10 cellular contexts compared by ENCODE assay signal in the genomic region with DNA sequence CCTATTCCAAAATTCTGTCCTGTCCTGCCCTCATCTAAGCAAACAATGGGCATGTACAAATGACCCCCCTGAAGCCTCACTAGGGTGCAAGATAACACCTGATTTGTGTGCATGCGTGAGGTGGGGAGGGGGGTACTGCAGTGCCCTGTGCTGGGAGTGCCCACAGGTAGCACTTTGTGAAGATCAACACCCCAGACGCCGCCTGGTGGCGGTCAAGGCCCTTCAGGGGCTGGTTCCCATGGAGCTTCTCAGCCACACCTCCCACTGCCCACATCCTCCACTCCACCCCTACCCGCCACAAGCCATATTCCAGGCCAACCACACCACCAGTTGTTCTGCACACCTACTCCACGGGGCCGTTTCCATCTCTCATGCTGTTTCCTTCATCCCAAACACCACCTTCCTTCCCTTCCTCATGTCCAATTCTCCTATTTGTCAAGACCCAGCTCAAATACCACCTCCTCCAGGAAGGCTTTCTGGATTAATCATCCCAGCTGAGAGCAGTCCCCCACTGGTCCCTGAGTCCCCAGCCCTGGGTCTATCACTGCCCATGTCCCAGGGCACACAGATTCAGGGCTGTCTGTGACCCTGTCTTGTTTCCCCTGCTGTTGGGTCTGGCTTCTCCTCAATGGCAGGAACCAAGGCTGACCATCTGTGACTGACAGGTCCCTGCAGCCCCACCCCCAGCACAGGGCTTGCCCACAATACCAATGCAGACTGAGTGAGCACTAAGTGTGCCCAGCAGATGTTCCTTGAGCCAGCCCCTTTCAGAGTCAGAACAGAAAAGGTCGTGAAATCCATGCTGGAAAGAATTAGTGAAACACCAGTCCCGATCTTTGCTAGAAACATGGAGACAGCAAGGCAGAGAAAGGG.
DNase-seq lines count a peak whose midpoint lies in the region; ATAC-seq and TF ChIP-seq lines count a peak whose summit lies in the region.
"Had no signal": no experiment of that assay in that cellular context is flagged by ENCODE, and none has a peak within 500 bp of the region (broad histone marks: within the 10 kb centered on the region; RNA-seq: fewer than 3 reads in every experiment).

No MANE protein-coding gene starts in this region.

- H3K23ac ChIP-seq in trophoblast cell (ENCODE audit: low read length) = no peak overlapping the region

- no peak overlapping the region for H3K4me2 ChIP-seq in MM.1S (ENCODE audit: low read depth, low read length)
- H3K4me2 ChIP-seq in trophoblast cell (ENCODE audit: low read length) = no peak overlapping the region

- no peak overlapping the region for H2BK12ac ChIP-seq in trophoblast cell (ENCODE audit: low read length)

- intact Hi-C loops in Right ventricle myocardium superior (cut with DNase I) = no loop called here

- H2AFZ ChIP-seq in MM.1S (ENCODE audit: low read length) = no peak overlapping the region
- no peak overlapping the region for H2AFZ ChIP-seq in trophoblast cell (ENCODE audit: insufficient read depth, low read length, poor library complexity)

- H3K9ac ChIP-seq in MM.1S (ENCODE audit: low read length) (no peak overlapping the region), trophoblast cell (ENCODE audit: low read length) (no peak overlapping the region)

- no peak overlapping the region for H2BK120ac ChIP-seq in trophoblast cell (ENCODE audit: insufficient read depth, low read length, poor library complexity)

- no peak overlapping the region for H2BK5ac ChIP-seq in trophoblast cell (ENCODE audit: low read depth, low read length, poor library complexity)

- H3K4ac ChIP-seq in trophoblast cell (ENCODE audit: low read depth, low read length) = no peak overlapping the region

- no peak overlapping the region for H4K8ac ChIP-seq in trophoblast cell (ENCODE audit: low read depth, low read length)

- H3K79me1 ChIP-seq in trophoblast cell (ENCODE audit: low read length) = no peaks in the 10 kb centered on the region

- WGBS in trophoblast cell (ENCODE audit: extremely low coverage, insufficient coverage, insufficient read length) = no CpG with 5 or more reads among the region's 9 CpGs

- no peak for TF ChIP-seq CTCF in right atrium auricular region (IDR thresholded peaks at IDR 0.05)
- TF ChIP-seq CTCF in MM.1S (IDR thresholded peaks at IDR 0.05; ENCODE audit: low read length) = peak; percentile 62

- no peaks in the 10 kb centered on the region for H3K9me3 Mint-ChIP-seq in activated naive CD4-positive, alpha-beta T cell treated with anti-CD3 and anti-CD28 coated beads, Interleukin-2, amount 50 U/mL, for 72 hours

- H3K27ac Mint-ChIP-seq in activated naive CD4-positive, alpha-beta T cell treated with anti-CD3 and anti-CD28 coated beads, Interleukin-2, amount 50 U/mL, for 72 hours = no peak overlapping the region
- H3K27ac Mint-ChIP-seq: activated naive CD8-positive, alpha-beta T cell had no signal

- no peaks in the 10 kb centered on the region for H4K20me1 ChIP-seq in MM.1S (ENCODE audit: insufficient read depth, low read length)

- H3K9me3 ChIP-seq in right atrium auricular region = no peaks in the 10 kb centered on the region
- no peaks in the 10 kb centered on the region for H3K9me3 ChIP-seq in MM.1S (replicated peaks; ENCODE audit: insufficient read depth, low read length)
- no peaks in the 10 kb centered on the region for H3K9me3 ChIP-seq in trophoblast cell (ENCODE audit: insufficient read depth, low read depth, low read length)

- no peaks in the 10 kb centered on the region for H3K36me3 Mint-ChIP-seq in activated naive CD4-positive, alpha-beta T cell treated with anti-CD3 and anti-CD28 coated beads, Interleukin-2, amount 50 U/mL, for 72 hours
- H3K36me3 Mint-ChIP-seq: activated naive CD8-positive, alpha-beta T cell had no signal

- no peak for ATAC-seq in Right ventricle myocardium superior (ENCODE audit: poor library complexity)
- ATAC-seq in activated naive CD4-positive, alpha-beta T cell treated with anti-CD3 and anti-CD28 coated beads, Interleukin-2, amount 50 U/mL, for 72 hours = peak; percentile 78 to 94
- no peak for ATAC-seq in GM21576 (IDR thresholded peaks at IDR 0.05; ENCODE audit: unreplicated experiment)

- DNase-seq in Right ventricle myocardium superior (peak; percentile 41), right atrium auricular region (ENCODE audit: low spot score) (no peak), MM.1S (peak; percentile 72), trophoblast cell (peak; percentile 10 to 47), kidney tubule cell (ENCODE audit: low spot score) (no peak), hippocampal formation (lab: John Stamatoyannopoulos, UW) (no peak)
- DNase-seq in activated naive CD4-positive, alpha-beta T cell treated with anti-CD3 and anti-CD28 coated beads, Interleukin-2, amount 50 U/mL, for 72 hours (ENCODE audit: low spot score in 2 of 2) = peak in 1 of 2 donors; percentile 39

- no peaks in the 10 kb centered on the region for H3K4me1 ChIP-seq in right atrium auricular region
- no peaks in the 10 kb centered on the region for H3K4me1 ChIP-seq in MM.1S (ENCODE audit: low read length)
- H3K4me1 ChIP-seq in trophoblast cell (ENCODE audit: control insufficient read depth in 1 of 2, insufficient read depth in 2 of 2, low read length in 2 of 2) = peaks cover 9 to 11% of the 10 kb centered on the region in 2 experiments

- H3K36me3 ChIP-seq in right atrium auricular region (no peaks in the 10 kb centered on the region), MM.1S (replicated peaks; ENCODE audit: insufficient read depth, low read length) (no peaks in the 10 kb centered on the region), trophoblast cell (ENCODE audit: control insufficient read depth in 1 of 2, insufficient read depth in 2 of 2, low read length in 2 of 2) (no peaks in the 10 kb centered on the region)

- no peak overlapping the region for H4K91ac ChIP-seq in trophoblast cell (ENCODE audit: low read depth, low read length)

- H3K27ac ChIP-seq in right atrium auricular region (no peak overlapping the region), MM.1S (ENCODE audit: low read length) (no peak overlapping the region), trophoblast cell (ENCODE audit: low read depth, low read length) (no peak overlapping the region)
- H3K27ac ChIP-seq: skin epidermis had no signal

- no peak overlapping the region for H2AK5ac ChIP-seq in trophoblast cell (ENCODE audit: low read length)

- H3K27me3 ChIP-seq in right atrium auricular region = peaks cover 0 to 3% of the 10 kb centered on the region in 2 donors
- H3K27me3 ChIP-seq in MM.1S (replicated peaks; ENCODE audit: insufficient read depth, low read length) = peaks cover 40% of the 10 kb centered on the region
- no peaks in the 10 kb centered on the region for H3K27me3 ChIP-seq in trophoblast cell (ENCODE audit: insufficient read depth, low read length)

- no peak overlapping the region for H4K12ac ChIP-seq in trophoblast cell (ENCODE audit: low read depth, low read length)

- no peak overlapping the region for H3K14ac ChIP-seq in trophoblast cell (ENCODE audit: low read length)

- no peaks in the 10 kb centered on the region for H3K9me2 ChIP-seq in MM.1S (replicated peaks; ENCODE audit: insufficient read depth, low read length)

- H3F3A ChIP-seq in MM.1S (ENCODE audit: insufficient read depth, low read length) = no peaks in the 10 kb centered on the region

- H3K79me2 ChIP-seq in MM.1S (ENCODE audit: low read length) (no peaks in the 10 kb centered on the region), trophoblast cell (ENCODE audit: control insufficient read depth, insufficient read depth, low read length, poor library complexity) (no peaks in the 10 kb centered on the region)

- no peak overlapping the region for H3K18ac ChIP-seq in trophoblast cell (ENCODE audit: low read length)

- H3K4me3 ChIP-seq in right atrium auricular region = no peak overlapping the region
- no peak overlapping the region for H3K4me3 ChIP-seq in MM.1S (ENCODE audit: low read length)
- no peak overlapping the region for H3K4me3 ChIP-seq in trophoblast cell (ENCODE audit: low read depth, low read length)
- H3K4me3 ChIP-seq: skin epidermis had no signal

Comparison
In these comparisons a context has a peak if more than half of its experiments do, and no peak if none do; other contexts are left out.
1. DNase-seq: peak in Right ventricle myocardium superior (single experiment), MM.1S (single experiment) and trophoblast cell (2 of 2); none in right atrium auricular region (single experiment), kidney tubule cell (single experiment) and hippocampal formation (0 of 2).
2. ATAC-seq: peak in activated naive CD4-positive, alpha-beta T cell treated with anti-CD3 and anti-CD28 coated beads, Interleukin-2, amount 50 U/mL, for 72 hours (2 of 2); none in Right ventricle myocardium superior (single experiment) and GM21576 (single experiment).